Comparison of ENCODE assay signal across 8 cellular contexts in genomic region chr18:36829362-36830140, GRCh38. TPM values are rescaled to one million over a fixed set of nuclear protein-coding genes. Genes with fewer than 3 reads are reported as not detected.
DNase-seq lines count a peak whose midpoint lies in the region; ATAC-seq, FAIRE-seq and TF ChIP-seq lines count a peak whose summit lies in the region.

No MANE protein-coding gene starts in this region.

- H4K5ac ChIP-seq in H1 (ENCODE audit: insufficient read length, low read depth, low read length): no peak overlapping the region

- H3K9me3 ChIP-seq in H1 (ENCODE audit: insufficient read depth in 2 of 2, low read depth in 1 of 2, low read length in 1 of 2): no peaks in the 10 kb centered on the region
- no peaks in the 10 kb centered on the region for H3K9me3 ChIP-seq in muscle layer of duodenum (ENCODE audit: control insufficient read depth in 1 of 2, low read length in 2 of 2)

- FAIRE-seq in RCC 7860 (lab: Jason Lieb, UNC): no peak
- FAIRE-seq in H1 (lab: Jason Lieb, UNC): no peak

- no peak overlapping the region for H3K14ac ChIP-seq in H1 (ENCODE audit: insufficient read length)

- peak overlapping the region; percentile 71 to 95 for H3K4me2 ChIP-seq in H1 (ENCODE audit: insufficient read depth in 1 of 2, low read depth in 2 of 2, low read length in 2 of 2)

- CTCF ChIA-PET in H1 (lab: Charles Lee; ENCODE audit: partially characterized antibody): interaction anchor here (0.6 to 2.6 kb wide), 16 partner anchors 10 to 965 kb away, joined by 3 to 14 read pairs (median 4); no protein-coding TSS in a partner anchor

- POLR2A ChIA-PET in H1 (lab: Charles Lee; ENCODE audit: partially characterized antibody): interaction anchor here (0.6 to 1.6 kb wide), 5 partner anchors 11 to 160 kb away, joined by 3 to 5 read pairs (median 4); no protein-coding TSS in a partner anchor

- no peak overlapping the region for H3K56ac ChIP-seq in H1 (replicated peaks; ENCODE audit: insufficient read length, low read depth, low read length)

- H3K4me3 ChIP-seq in H1 (ENCODE audit: extremely low read depth in 1 of 4, insufficient read depth in 2 of 4, low read depth in 3 of 4, low read length in 4 of 4) (peak overlapping the region; percentile 92 to 98 (median 95)), muscle layer of duodenum (ENCODE audit: low read depth in 1 of 2, low read length in 2 of 2) (peak overlapping the region; percentile 97 to 99)

- no peak for TF ChIP-seq CTCF in H1 (IDR thresholded peaks at IDR 0.05; ENCODE audit: control extremely low read depth in 1 of 3, insufficient read depth in 1 of 3, low read depth in 1 of 3, low read length in 3 of 3)

- H2BK5ac ChIP-seq in H1 (ENCODE audit: low read depth, low read length): no peak overlapping the region

- H2BK15ac ChIP-seq in H1 (ENCODE audit: low read length): 0 out of 2 replicates have a peak overlapping the region, but pooled peaks have one; percentile 22

- no peak overlapping the region for H3K4ac ChIP-seq in H1 (replicated peaks; ENCODE audit: insufficient read length, low read depth, low read length)

- no peak overlapping the region for H3K23ac ChIP-seq in H1 (ENCODE audit: insufficient read length)

- H3K36me3 ChIP-seq in H1 (ENCODE audit: control insufficient read depth in 2 of 4, insufficient read depth in 4 of 4, low read length in 3 of 4): no peaks in the 10 kb centered on the region; a peak in 1 of 8 replicates
- H3K36me3 ChIP-seq in muscle layer of duodenum (ENCODE audit: control insufficient read depth in 1 of 2, insufficient read depth in 2 of 2, low read length in 2 of 2): no peaks in the 10 kb centered on the region

- DNase-seq in Right ventricle myocardium inferior (ENCODE audit: missing footprints): no peak
- no peak for DNase-seq in cardiac septum (ENCODE audit: low spot score)
- peak; percentile 4 for DNase-seq in RCC 7860 (ENCODE audit: low spot score)
- no peak for DNase-seq in H1 (ENCODE audit: low read depth in 1 of 2, low spot score in 2 of 2)
- DNase-seq in retina: no peak

- WGBS in H1 (ENCODE audit: extremely low coverage in 1 of 2, insufficient coverage in 1 of 2, insufficient read length in 1 of 2, insufficient replicate concordance in 2 of 2, low coverage in 1 of 2, low lambda C conversion rate in 2 of 2, missing lambda C conversion rate in 1 of 2), 2 experiments: 35% methylated on average over 17 of the region's 17 CpGs; no CpG with 5 or more reads in 1 of the 2 experiments

- no peak for TF ChIP-seq EP300 in H1 (IDR thresholded peaks at IDR 0.05; ENCODE audit: borderline replicate concordance in 1 of 2, low read depth in 2 of 2, low read length in 2 of 2)

- peak overlapping the region; percentile 24; the same call in 1 of the 2 replicates for H3K18ac ChIP-seq in H1 (ENCODE audit: extremely low read depth, low read length)

- H2AFZ ChIP-seq in H1 (ENCODE audit: low read length): peak overlapping the region; percentile 88

- peaks cover 0 to 5% (median 2%) of the 10 kb centered on the region in 4 experiments; a peak in 1 of 7 replicates for H3K4me1 ChIP-seq in H1 (replicated peaks in 1 of 4; ENCODE audit: control insufficient read depth in 3 of 4, insufficient read depth in 4 of 4, low read length in 3 of 4)
- peaks cover 0 to 17% of the 10 kb centered on the region in 2 donors for H3K4me1 ChIP-seq in muscle layer of duodenum (ENCODE audit: control insufficient read depth in 1 of 2, insufficient read depth in 2 of 2, low read length in 2 of 2)

- H4K20me1 ChIP-seq in H1 (replicated peaks in 1 of 2; ENCODE audit: control insufficient read depth in 1 of 2, insufficient read depth in 2 of 2, low read length in 2 of 2): no peaks in the 10 kb centered on the region

- no peak overlapping the region for H2BK120ac ChIP-seq in H1 (replicated peaks; ENCODE audit: low read depth, low read length)

- TF ChIP-seq POLR2A in H1 (IDR thresholded peaks at IDR 0.05; ENCODE audit: control extremely low read depth in 1 of 2, low read depth in 2 of 2, low read length in 2 of 2): no peak

- H4K8ac ChIP-seq in H1 (ENCODE audit: extremely low read depth, insufficient read depth, low read length): peak overlapping the region; percentile 45

- intact Hi-C loops in Right ventricle myocardium inferior (cut with DNase I): no loop called here
- intact Hi-C loops in cardiac septum (cut with DNase I): no loop called here

- ATAC-seq in Right ventricle myocardium inferior: peak; percentile 1
- ATAC-seq in GM18517 (IDR thresholded peaks at IDR 0.05; ENCODE audit: unreplicated experiment): no peak
- ATAC-seq in GM19397 (IDR thresholded peaks at IDR 0.05; ENCODE audit: unreplicated experiment): no peak

- H3K79me1 ChIP-seq in H1 (ENCODE audit: low read depth, low read length): no peaks in the 10 kb centered on the region; the same call in 1 of the 2 replicates

- H3K23me2 ChIP-seq in H1 (ENCODE audit: low read depth, low read length): peaks cover 7% of the 10 kb centered on the region

- H3K79me2 ChIP-seq in H1 (ENCODE audit: control insufficient read depth in 1 of 2, insufficient read depth in 2 of 2, low read length in 2 of 2): peaks cover 0 to 12% of the 10 kb centered on the region in 2 experiments; a peak in 3 of 4 replicates

- TF ChIP-seq RAD21 in H1 (IDR thresholded peaks at IDR 0.05 in 1 of 2, conservative IDR thresholded peaks at IDR 0.05 in 1 of 2; ENCODE audit: low read depth in 2 of 2, low read length in 2 of 2): no peak

- peak overlapping the region in 3 of 4 experiments; percentile 31 to 82 (median 45); a peak in 5 of 7 replicates for H3K9ac ChIP-seq in H1 (replicated peaks in 1 of 4; ENCODE audit: extremely low read depth in 1 of 4, low read depth in 3 of 4, low read length in 3 of 4)

- H4K91ac ChIP-seq in H1 (replicated peaks; ENCODE audit: insufficient read length, low read length): peak overlapping the region; percentile 62

- H3K27me3 ChIP-seq in H1 (replicated peaks in 1 of 4; ENCODE audit: control insufficient read depth in 3 of 4, extremely low read depth in 1 of 4, insufficient read depth in 3 of 4, low read length in 3 of 4) (no peaks in the 10 kb centered on the region), muscle layer of duodenum (ENCODE audit: low read depth, low read length) (no peaks in the 10 kb centered on the region)

- H2AK5ac ChIP-seq in H1 (ENCODE audit: low read depth, low read length): no peak overlapping the region

- peak overlapping the region; percentile 2; the same call in 1 of the 2 replicates for H2BK12ac ChIP-seq in H1 (ENCODE audit: low read depth, low read length)

- H2BK20ac ChIP-seq in H1 (ENCODE audit: low read length): no peak overlapping the region

- H3K27ac ChIP-seq in H1 (ENCODE audit: low read depth, low read length): no peak overlapping the region
- H3K27ac ChIP-seq in muscle layer of duodenum (ENCODE audit: low read length): peak overlapping the region; percentile 61

TF ChIP-seq in H1, 55 proteins besides CTCF, POLR2A, EP300 and RAD21:
- TF ChIP-seq USF2 (IDR thresholded peaks at IDR 0.05; ENCODE audit: low read length) (no peak), POU5F1 (IDR thresholded peaks at IDR 0.05; ENCODE audit: low read depth, low read length) (0 out of 2 replicates have a peak, but pooled peaks have one; percentile 6), TEAD4 (IDR thresholded peaks at IDR 0.05; ENCODE audit: low read depth, low read length) (no peak), RNF2 (IDR thresholded peaks at IDR 0.05; ENCODE audit: borderline replicate concordance, low read depth, low read length, missing control alignments, poor library complexity, severe bottlenecking) (no peak), MAFK (IDR thresholded peaks at IDR 0.05; ENCODE audit: low read depth, low read length) (no peak), ASH2L (IDR thresholded peaks at IDR 0.05; ENCODE audit: low read length) (peak; percentile 7)

RNA-seq across cellular contexts. Expression of gene KIAA1328, which starts 0.6 kb away (rescaled TPM):
- total RNA-seq in Right ventricle myocardium inferior (3.9 TPM), cardiac septum (4.8 TPM)
- total RNA-seq in H1 (2021; fragmentation: NEBNext Ultra II Directional; extraction: Animal tissue kit (Norgen Biotek cat#: 25700)): 4.4 and 5.7 TPM in 2 replicates
- 2.0 and 2.6 TPM in 2 replicates for polyA plus RNA-seq in H1 (2011; rRNA removed)
- 3.2 TPM for polyA plus RNA-seq in H1 (2011; cell fraction: cytosol; rRNA removed)
- 7.2 TPM for polyA plus RNA-seq in H1 (2011; cell fraction: nucleus; rRNA removed)
- polyA plus RNA-seq in H1 (2012, experiment 1 of 2): 2.4 to 3.6 TPM (median 2.9 TPM) in 4 replicates
- 0.31 TPM for polyA plus RNA-seq in H1 (2012, experiment 2 of 2)
- polyA plus RNA-seq in H1 (2013, experiment 1 of 2): 3.5 TPM
- 3.4 TPM for polyA plus RNA-seq in H1 (2013, experiment 2 of 2)
- polyA minus RNA-seq in H1 (2011; rRNA and poly(A)+ RNA removed): 11.3 and 16.7 TPM in 2 replicates
- polyA minus RNA-seq in H1 (2011; cell fraction: cytosol; rRNA and poly(A)+ RNA removed): 5.0 TPM
- 32.6 TPM for polyA minus RNA-seq in H1 (2011; cell fraction: nucleus; rRNA and poly(A)+ RNA removed)

RNA-seq across cellular contexts. Expression of gene TPGS2, which starts 0.7 kb away (rescaled TPM):
- total RNA-seq in Right ventricle myocardium inferior: 23.3 TPM
- total RNA-seq in cardiac septum: 28.4 TPM
- total RNA-seq in H1 (2021; fragmentation: NEBNext Ultra II Directional; extraction: Animal tissue kit (Norgen Biotek cat#: 25700)): 135 and 151 TPM in 2 replicates
- 206 and 273 TPM in 2 replicates for polyA plus RNA-seq in H1 (2011; rRNA removed)
- 227 TPM for polyA plus RNA-seq in H1 (2011; cell fraction: cytosol; rRNA removed)
- 153 TPM for polyA plus RNA-seq in H1 (2011; cell fraction: nucleus; rRNA removed)
- polyA plus RNA-seq in H1 (2012, experiment 1 of 2): 161 to 177 TPM (median 174 TPM) in 4 replicates
- 149 TPM for polyA plus RNA-seq in H1 (2012, experiment 2 of 2)
- 128 TPM for polyA plus RNA-seq in H1 (2013, experiment 1 of 2)
- polyA plus RNA-seq in H1 (2013, experiment 2 of 2): 131 TPM
- 328 and 413 TPM in 2 replicates for polyA minus RNA-seq in H1 (2011; rRNA and poly(A)+ RNA removed)
- 126 TPM for polyA minus RNA-seq in H1 (2011; cell fraction: cytosol; rRNA and poly(A)+ RNA removed)
- 119 TPM for polyA minus RNA-seq in H1 (2011; cell fraction: nucleus; rRNA and poly(A)+ RNA removed)
